19 cellular contexts compared by ENCODE assay signal in the genomic region with DNA sequence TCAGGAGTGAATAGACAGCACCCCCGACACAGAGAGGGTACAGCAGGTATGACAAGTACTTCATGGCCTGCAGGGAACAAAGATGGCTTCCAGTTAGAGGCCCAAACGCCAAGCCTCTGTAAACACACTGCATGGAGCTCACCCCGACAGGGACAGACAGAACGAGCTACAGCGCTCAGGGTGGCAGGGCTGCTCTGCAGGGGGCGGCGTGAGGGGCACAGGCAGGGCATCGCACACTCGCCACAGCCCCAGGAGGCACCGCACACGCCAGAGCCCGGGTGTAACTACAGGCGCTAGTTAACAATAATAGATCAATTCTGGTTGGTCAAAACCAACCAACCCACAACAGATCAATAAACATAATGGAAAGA. TPM values are rescaled to one million over a fixed set of nuclear protein-coding genes. Genes with fewer than 3 reads are reported as not detected.
DNase-seq lines count a peak whose midpoint lies in the region; ATAC-seq, FAIRE-seq and TF ChIP-seq lines count a peak whose summit lies in the region.
"Had no signal": no experiment of that assay in that cellular context is flagged by ENCODE, and none has a peak within 500 bp of the region (broad histone marks: within the 10 kb centered on the region; RNA-seq: fewer than 3 reads in every experiment).

No MANE protein-coding gene starts in this region.

- H3K4me3 ChIP-seq in BLaER1 (no peak overlapping the region), kidney (ENCODE audit: low read length in 2 of 2) (no peak overlapping the region)
- H3K4me3 ChIP-seq: SJCRH30 had no signal

- peaks cover 47% of the 10 kb centered on the region for H4K20me1 ChIP-seq in BLaER1

- peak; percentile 36 for DNase-seq in DMS53 (lab: John Stamatoyannopoulos, UW)
- DNase-seq in DMS53 treated with DMSO at 0.1 percent for 48 hours (lab: John Stamatoyannopoulos, UW; ENCODE audit: unreplicated experiment): no peak
- peak; percentile 14 for DNase-seq in NCI-H146 treated with DMSO at 0.1 percent for 48 hours (lab: John Stamatoyannopoulos, UW; ENCODE audit: unreplicated experiment)
- DNase-seq in kidney: peak; percentile 38
- no peak for DNase-seq in NCI-H2171 (lab: John Stamatoyannopoulos, UW)
- DNase-seq in middle frontal gyrus (ENCODE audit: extremely low spot score, low spot score): no peak
- DNase-seq: NCI-H1105, NCI-H187 treated with DMSO at 0.1 percent for 48 hours, NCI-H446, NCI-H69, SJCRH30 had no signal

- H3K27me3 ChIP-seq in BLaER1: no peaks in the 10 kb centered on the region
- H3K27me3 ChIP-seq: SJCRH30 had no signal

- no peak for FAIRE-seq in kidney (lab: Jason Lieb, UNC)
- FAIRE-seq: HepG2 had no signal

- H3K36me3 ChIP-seq in BLaER1 (peaks cover 94% of the 10 kb centered on the region), kidney (ENCODE audit: control insufficient read depth in 1 of 2, insufficient read depth in 2 of 2, low read length in 2 of 2) (peaks cover 31 to 53% of the 10 kb centered on the region in 2 donors)

- H3K9me3 ChIP-seq in BLaER1: no peaks in the 10 kb centered on the region
- no peaks in the 10 kb centered on the region for H3K9me3 ChIP-seq in kidney (ENCODE audit: control insufficient read depth in 1 of 2, low read length in 2 of 2)
- H3K9me3 ChIP-seq: SJCRH30 had no signal

- H3K4me1 ChIP-seq in BLaER1 (peaks cover 65% of the 10 kb centered on the region), kidney (ENCODE audit: control insufficient read depth in 1 of 2, insufficient read depth in 1 of 2, low read depth in 1 of 2, low read length in 2 of 2) (no peaks in the 10 kb centered on the region)
- H3K4me1 ChIP-seq: SJCRH30 had no signal

- no peak for ATAC-seq in GM18858 (IDR thresholded peaks at IDR 0.05; ENCODE audit: unreplicated experiment)
- ATAC-seq: HepG2 had no signal

- H3K27ac ChIP-seq in BLaER1: peak overlapping the region; percentile 68; the same call in 1 of the 2 replicates
- no peak overlapping the region for H3K27ac ChIP-seq in kidney (ENCODE audit: low read depth in 2 of 2, low read length in 2 of 2)
- H3K27ac ChIP-seq: 22Rv1, SJCRH30 had no signal

- TF ChIP-seq CTCF in kidney (IDR thresholded peaks at IDR 0.05; ENCODE audit: borderline replicate concordance, extremely low read depth, insufficient read depth): no peak

- intact Hi-C loops in kidney (cut with DNase I): no loop called here

- H3K9ac ChIP-seq in BLaER1 (peak overlapping the region; percentile 57; the same call in 1 of the 2 replicates), kidney (ENCODE audit: low read length in 2 of 2) (no peak overlapping the region)
- H3K9ac ChIP-seq: KMS-11 had no signal

- peak overlapping the region; percentile 77 for H3K4me2 ChIP-seq in BLaER1
- H3K4me2 ChIP-seq: KMS-11 had no signal

RNA-seq across cellular contexts. Expression of gene CLPTM1L, which starts 21.1 kb away (rescaled TPM):
- total RNA-seq in kidney: 96.6 TPM
- 135 TPM for polyA plus RNA-seq in kidney (ENCODE audit: insufficient read depth, low read depth, low replicate concordance)

RNA-seq across cellular contexts. Expression of gene TERT, which starts 28.9 kb away (rescaled TPM):
- 0.91 TPM for total RNA-seq in kidney
- not detected for polyA plus RNA-seq in kidney (ENCODE audit: insufficient read depth, low read depth, low replicate concordance)
- total RNA-seq: CD4-positive, alpha-beta memory T cell; RPMI7951; SJCRH30 had no signal
- polyA plus RNA-seq: AG04450 had no signal

Comparison
In these comparisons a context has a peak if more than half of its experiments do, and no peak if none do; other contexts are left out.
1. DNase-seq: peak in DMS53 (single experiment), NCI-H146 treated with DMSO at 0.1 percent for 48 hours (single experiment) and kidney (single experiment); none in DMS53 treated with DMSO at 0.1 percent for 48 hours (single experiment), NCI-H2171 (single experiment) and middle frontal gyrus (single experiment).